1 cellular context compared by ENCODE assay signal in the genomic region with DNA sequence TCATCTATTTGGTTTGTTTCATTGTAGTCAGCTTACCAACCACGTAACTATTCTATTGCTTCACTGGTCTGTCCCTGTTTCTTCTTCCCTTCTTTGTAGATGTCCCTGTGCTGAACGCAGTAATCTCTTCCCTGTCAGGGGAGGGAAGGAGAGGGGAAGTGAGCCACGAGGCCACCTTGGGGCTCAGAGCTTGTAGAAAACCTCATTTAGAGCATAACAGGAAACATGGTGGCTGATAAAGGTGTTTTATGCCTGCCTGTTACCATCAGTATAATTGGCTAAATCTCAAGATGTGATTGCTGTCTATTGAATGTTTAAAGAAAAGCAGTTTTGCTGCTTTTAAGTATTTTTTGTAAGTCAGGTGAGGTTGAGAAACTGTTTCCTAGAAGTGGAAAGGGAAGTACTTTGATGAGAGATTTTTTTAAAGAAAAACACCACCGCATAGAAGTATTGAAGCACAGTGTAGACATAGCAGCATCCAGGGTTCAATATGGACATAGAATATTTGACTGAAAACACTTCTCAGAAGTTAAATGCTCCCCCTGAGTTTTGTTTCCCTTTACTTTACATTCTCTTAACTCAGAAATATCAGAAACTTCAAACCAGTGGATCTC.
TF ChIP-seq lines count a peak whose summit lies in the region.

No MANE protein-coding gene starts in this region.

TF ChIP-seq in SK-N-SH treated with all-trans-retinoic acid at 6 μM for 48 hours, 23 proteins besides CTCF, POLR2A, EP300 and RAD21 (continued from another document):
- TF ChIP-seq, protein P1, sequence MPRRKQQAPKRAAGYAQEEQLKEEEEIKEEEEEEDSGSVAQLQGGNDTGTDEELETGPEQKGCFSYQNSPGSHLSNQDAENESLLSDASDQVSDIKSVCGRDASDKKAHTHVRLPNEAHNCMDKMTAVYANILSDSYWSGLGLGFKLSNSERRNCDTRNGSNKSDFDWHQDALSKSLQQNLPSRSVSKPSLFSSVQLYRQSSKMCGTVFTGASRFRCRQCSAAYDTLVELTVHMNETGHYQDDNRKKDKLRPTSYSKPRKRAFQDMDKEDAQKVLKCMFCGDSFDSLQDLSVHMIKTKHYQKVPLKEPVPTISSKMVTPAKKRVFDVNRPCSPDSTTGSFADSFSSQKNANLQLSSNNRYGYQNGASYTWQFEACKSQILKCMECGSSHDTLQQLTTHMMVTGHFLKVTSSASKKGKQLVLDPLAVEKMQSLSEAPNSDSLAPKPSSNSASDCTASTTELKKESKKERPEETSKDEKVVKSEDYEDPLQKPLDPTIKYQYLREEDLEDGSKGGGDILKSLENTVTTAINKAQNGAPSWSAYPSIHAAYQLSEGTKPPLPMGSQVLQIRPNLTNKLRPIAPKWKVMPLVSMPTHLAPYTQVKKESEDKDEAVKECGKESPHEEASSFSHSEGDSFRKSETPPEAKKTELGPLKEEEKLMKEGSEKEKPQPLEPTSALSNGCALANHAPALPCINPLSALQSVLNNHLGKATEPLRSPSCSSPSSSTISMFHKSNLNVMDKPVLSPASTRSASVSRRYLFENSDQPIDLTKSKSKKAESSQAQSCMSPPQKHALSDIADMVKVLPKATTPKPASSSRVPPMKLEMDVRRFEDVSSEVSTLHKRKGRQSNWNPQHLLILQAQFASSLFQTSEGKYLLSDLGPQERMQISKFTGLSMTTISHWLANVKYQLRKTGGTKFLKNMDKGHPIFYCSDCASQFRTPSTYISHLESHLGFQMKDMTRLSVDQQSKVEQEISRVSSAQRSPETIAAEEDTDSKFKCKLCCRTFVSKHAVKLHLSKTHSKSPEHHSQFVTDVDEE (CRISPR knock-in tag; IDR thresholded peaks at IDR 0.05) = no peak
- no peak for TF ChIP-seq ARNTL (CRISPR knock-in tag; IDR thresholded peaks at IDR 0.05; ENCODE audit: borderline replicate concordance, low read depth)
- no peak for TF ChIP-seq CSDC2 (CRISPR knock-in tag; IDR thresholded peaks at IDR 0.05)
- no peak for TF ChIP-seq RARB (CRISPR knock-in tag; IDR thresholded peaks at IDR 0.05)
- TF ChIP-seq, protein P2, sequence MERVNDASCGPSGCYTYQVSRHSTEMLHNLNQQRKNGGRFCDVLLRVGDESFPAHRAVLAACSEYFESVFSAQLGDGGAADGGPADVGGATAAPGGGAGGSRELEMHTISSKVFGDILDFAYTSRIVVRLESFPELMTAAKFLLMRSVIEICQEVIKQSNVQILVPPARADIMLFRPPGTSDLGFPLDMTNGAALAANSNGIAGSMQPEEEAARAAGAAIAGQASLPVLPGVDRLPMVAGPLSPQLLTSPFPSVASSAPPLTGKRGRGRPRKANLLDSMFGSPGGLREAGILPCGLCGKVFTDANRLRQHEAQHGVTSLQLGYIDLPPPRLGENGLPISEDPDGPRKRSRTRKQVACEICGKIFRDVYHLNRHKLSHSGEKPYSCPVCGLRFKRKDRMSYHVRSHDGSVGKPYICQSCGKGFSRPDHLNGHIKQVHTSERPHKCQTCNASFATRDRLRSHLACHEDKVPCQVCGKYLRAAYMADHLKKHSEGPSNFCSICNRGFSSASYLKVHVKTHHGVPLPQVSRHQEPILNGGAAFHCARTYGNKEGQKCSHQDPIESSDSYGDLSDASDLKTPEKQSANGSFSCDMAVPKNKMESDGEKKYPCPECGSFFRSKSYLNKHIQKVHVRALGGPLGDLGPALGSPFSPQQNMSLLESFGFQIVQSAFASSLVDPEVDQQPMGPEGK (CRISPR knock-in tag; IDR thresholded peaks at IDR 0.05; ENCODE audit: borderline replicate concordance) = no peak
TF ChIP-seq in SK-N-SH treated with all-trans-retinoic acid at 6 μM for 48 hours: peak in this region for 0.
